14 cellular contexts compared by ENCODE assay signal in the genomic region with DNA sequence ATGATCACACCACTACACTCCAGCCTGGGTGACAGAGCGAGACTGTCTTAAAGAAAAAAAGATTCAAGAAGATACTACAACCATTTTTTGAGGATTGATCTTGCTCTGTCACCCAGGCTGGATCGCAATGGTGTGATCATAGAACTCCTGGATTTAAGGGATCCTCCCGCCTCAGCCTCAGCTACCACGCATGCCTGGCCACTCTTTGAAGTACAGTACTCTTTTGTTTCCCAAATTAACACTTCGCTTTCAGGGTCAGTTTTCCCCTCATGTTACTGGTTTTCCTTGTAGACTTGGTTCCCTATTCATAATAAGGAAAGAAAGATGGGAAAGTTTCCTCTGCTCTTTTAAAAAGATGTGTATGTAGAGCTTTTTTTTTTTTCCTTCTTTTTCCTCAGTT. TPM values are rescaled to one million over a fixed set of nuclear protein-coding genes. Genes with fewer than 3 reads are reported as not detected.
DNase-seq lines count a peak whose midpoint lies in the region; ATAC-seq, FAIRE-seq and TF ChIP-seq lines count a peak whose summit lies in the region.
"Had no signal": no experiment of that assay in that cellular context is flagged by ENCODE, and none has a peak within 500 bp of the region (broad histone marks: within the 10 kb centered on the region; RNA-seq: fewer than 3 reads in every experiment).

No MANE protein-coding gene starts in this region.

- H3K4me1 ChIP-seq in GM23338 (ENCODE audit: insufficient read depth) (peaks cover 46% of the 10 kb centered on the region), NT2/D1 (ENCODE audit: insufficient read depth, insufficient read length) (no peaks in the 10 kb centered on the region), iPS-20b (ENCODE audit: insufficient read depth, low read length) (peaks cover 13% of the 10 kb centered on the region; the same call in 1 of the 2 replicates)
- H3K4me1 ChIP-seq: BLaER1 treated with 17β-estradiol and CSF1 and Interleukin-3, amounts not matched to agents 10 nM and 100 nM had no signal

- H3K9me2 ChIP-seq in GM23338 (ENCODE audit: insufficient read depth): peaks cover 2% of the 10 kb centered on the region

- H3K27ac Mint-ChIP-seq in GM23338 (peak overlapping the region; percentile 69; the same call in 1 of the 2 replicates), progenitor cell of endocrine pancreas (peak overlapping the region; percentile 58)
- H3K27ac Mint-ChIP-seq: B cell; CD8-positive, alpha-beta T cell had no signal

- H3K36me3 Mint-ChIP-seq in GM23338 (ENCODE audit: low read depth): no peaks in the 10 kb centered on the region
- H3K36me3 Mint-ChIP-seq in progenitor cell of endocrine pancreas (ENCODE audit: insufficient read depth): no peaks in the 10 kb centered on the region
- H3K36me3 Mint-ChIP-seq: CD8-positive, alpha-beta T cell had no signal

- H3K27ac ChIP-seq in GM23338 (ENCODE audit: low read depth): no peak overlapping the region; the same call in 1 of the 2 replicates
- H3K27ac ChIP-seq in iPS-20b (ENCODE audit: low read length): no peak overlapping the region
- H3K27ac ChIP-seq: BLaER1 treated with 17β-estradiol and CSF1 and Interleukin-3, amounts not matched to agents 10 nM and 100 nM had no signal

- H3K27me3 ChIP-seq in GM23338 (ENCODE audit: insufficient read depth): no peaks in the 10 kb centered on the region
- no peaks in the 10 kb centered on the region for H3K27me3 ChIP-seq in NT2/D1 (ENCODE audit: insufficient read depth, insufficient read length)
- H3K27me3 ChIP-seq in iPS-20b (ENCODE audit: insufficient read depth, low read length): no peaks in the 10 kb centered on the region
- H3K27me3 ChIP-seq: BLaER1 treated with 17β-estradiol and CSF1 and Interleukin-3, amounts not matched to agents 10 nM and 100 nM had no signal

- peaks cover 13% of the 10 kb centered on the region for H3K27me3 Mint-ChIP-seq in GM23338 (ENCODE audit: insufficient read depth, low read depth, poor library complexity)
- no peaks in the 10 kb centered on the region for H3K27me3 Mint-ChIP-seq in progenitor cell of endocrine pancreas

- no peaks in the 10 kb centered on the region for H3K36me3 ChIP-seq in GM23338 (ENCODE audit: insufficient read depth)
- H3K36me3 ChIP-seq in NT2/D1 (ENCODE audit: insufficient read depth, insufficient read length, low read length): no peaks in the 10 kb centered on the region
- H3K36me3 ChIP-seq in iPS-20b (ENCODE audit: insufficient read depth, low read depth, low read length): no peaks in the 10 kb centered on the region
- H3K36me3 ChIP-seq: BLaER1 treated with 17β-estradiol and CSF1 and Interleukin-3, amounts not matched to agents 10 nM and 100 nM had no signal

- no peak overlapping the region for H2AFZ ChIP-seq in GM23338

- no peak for FAIRE-seq in urothelium cell line (lab: Jason Lieb, UNC)

- H3K4me3 Mint-ChIP-seq in GM23338 (peak overlapping the region; percentile 23; the same call in 2 of the 3 replicates), progenitor cell of endocrine pancreas (ENCODE audit: low read depth) (no peak overlapping the region)
- H3K4me3 Mint-ChIP-seq: B cell; CD8-positive, alpha-beta T cell; H9 had no signal

- H3K9ac ChIP-seq in NT2/D1 (ENCODE audit: insufficient read length, low read depth) (no peak overlapping the region), iPS-20b (ENCODE audit: low read depth, low read length) (0 out of 2 replicates have a peak overlapping the region, but pooled peaks have one; percentile 40)
- H3K9ac ChIP-seq: BLaER1 treated with 17β-estradiol and CSF1 and Interleukin-3, amounts not matched to agents 10 nM and 100 nM had no signal

- DNase-seq in GM23338 (ENCODE audit: low spot score) (peak; percentile 63), NT2/D1 (ENCODE audit: low read depth, low spot score) (peak; percentile 1), progenitor cell of endocrine pancreas (ENCODE audit: low spot score, unreplicated experiment) (no peak), urothelium cell line (ENCODE audit: low spot score) (no peak), SIG-M5 treated with dmso at 0.1 percent for 504 hours (lab: John Stamatoyannopoulos, UW; ENCODE audit: unreplicated experiment) (no peak)
- DNase-seq: Calu3; CD8-positive, alpha-beta T cell; DMS79 treated with DMSO at 0.1 percent for 48 hours; GF-D8; GOT3; H9 had no signal

- no peak for TF ChIP-seq CTCF in GM23338 (conservative IDR thresholded peaks at IDR 0.05; ENCODE audit: low read depth in 2 of 2)
- TF ChIP-seq CTCF in progenitor cell of endocrine pancreas (IDR thresholded peaks at IDR 0.05; ENCODE audit: unreplicated experiment): no peak

- H3F3A ChIP-seq in GM23338 (replicated peaks; ENCODE audit: low read depth): no peaks in the 10 kb centered on the region

- peaks cover 97% of the 10 kb centered on the region for H3K79me2 ChIP-seq in GM23338 (replicated peaks; ENCODE audit: insufficient read depth)

- H3K4me1 Mint-ChIP-seq in GM23338: peaks cover 35% of the 10 kb centered on the region
- H3K4me1 Mint-ChIP-seq in progenitor cell of endocrine pancreas (ENCODE audit: low read depth): peaks cover 28% of the 10 kb centered on the region
- H3K4me1 Mint-ChIP-seq: B cell had no signal

- H3K9me3 Mint-ChIP-seq in GM23338: no peaks in the 10 kb centered on the region
- no peaks in the 10 kb centered on the region for H3K9me3 Mint-ChIP-seq in progenitor cell of endocrine pancreas (ENCODE audit: low read depth)
- H3K9me3 Mint-ChIP-seq: CD8-positive, alpha-beta T cell; H9 had no signal

- peaks cover 10% of the 10 kb centered on the region; the same call in 1 of the 2 replicates for H4K20me1 ChIP-seq in GM23338 (replicated peaks; ENCODE audit: insufficient read depth)
- H4K20me1 ChIP-seq: BLaER1 treated with 17β-estradiol and CSF1 and Interleukin-3, amounts not matched to agents 10 nM and 100 nM had no signal

- peak; percentile 85 for ATAC-seq in GM23338
- ATAC-seq: CD8-positive, alpha-beta T cell had no signal

- H3K9me3 ChIP-seq in NT2/D1 (ENCODE audit: insufficient read depth, low read length) (no peaks in the 10 kb centered on the region), iPS-20b (ENCODE audit: insufficient read depth, low read depth, low read length) (no peaks in the 10 kb centered on the region)
- H3K9me3 ChIP-seq: BLaER1 treated with 17β-estradiol and CSF1 and Interleukin-3, amounts not matched to agents 10 nM and 100 nM had no signal

- peak overlapping the region; percentile 45 for H3K4me2 ChIP-seq in GM23338
- H3K4me2 ChIP-seq: BLaER1 treated with 17β-estradiol and CSF1 and Interleukin-3, amounts not matched to agents 10 nM and 100 nM had no signal

- H3K4me3 ChIP-seq in GM23338 (peak overlapping the region; percentile 6; the same call in 1 of the 2 replicates), NT2/D1 (ENCODE audit: insufficient read length, low read depth) (no peak overlapping the region), iPS-20b (ENCODE audit: low read length) (peak overlapping the region; percentile 7; the same call in 1 of the 2 replicates)
- H3K4me3 ChIP-seq: BLaER1 treated with 17β-estradiol and CSF1 and Interleukin-3, amounts not matched to agents 10 nM and 100 nM had no signal

TF ChIP-seq in GM23338, 12 proteins besides CTCF, POLR2A, EP300 and RAD21:
- TF ChIP-seq POLR2AphosphoS5 (IDR thresholded peaks at IDR 0.05; ENCODE audit: low read depth) (no peak), STAT1 (IDR thresholded peaks at IDR 0.05; ENCODE audit: unreplicated experiment) (no peak)

RNA-seq across cellular contexts. Expression of gene FHIP1A, which starts 34.3 kb away (rescaled TPM):
- total RNA-seq in GM23338 (2014; rRNA removed; shearing (Covaris generic)): 95.8 and 108 TPM in 2 replicates
- 9.4 and 11.3 TPM in 2 replicates for polyA plus RNA-seq in GM23338 (2016; fragmentation: Nextera tagmentation; extraction: Ambion mirVana)
- total RNA-seq in progenitor cell of endocrine pancreas: 26.2 and 26.9 TPM in 2 replicates

Comparison
In these comparisons a context has a peak if more than half of its experiments do, and no peak if none do; other contexts are left out.
1. DNase-seq: peak in GM23338 (single experiment) and NT2/D1 (single experiment); none in progenitor cell of endocrine pancreas (single experiment), urothelium cell line (single experiment) and SIG-M5 treated with dmso at 0.1 percent for 504 hours (single experiment).